In the genomic region with DNA sequence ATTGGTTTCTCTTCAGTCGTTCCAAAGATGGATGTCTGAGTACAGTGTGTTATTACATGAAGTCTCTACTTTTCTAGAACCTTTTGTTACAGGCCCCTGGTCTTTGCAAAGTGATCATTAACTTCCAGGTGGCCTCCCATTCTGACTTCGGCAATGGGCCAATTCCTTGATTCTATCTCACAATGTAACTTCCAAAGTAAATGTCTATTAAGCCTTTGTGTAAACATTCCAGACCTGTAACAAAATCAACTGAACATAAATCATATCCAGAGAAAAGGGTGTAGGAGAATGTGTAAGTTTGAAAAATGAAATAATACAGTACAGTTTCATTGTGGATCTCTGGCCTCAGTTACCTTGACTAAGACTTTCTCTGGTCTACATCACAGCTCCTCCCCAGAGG, we compare ENCODE assay signal across 15 cellular contexts.
DNase-seq lines count a peak whose midpoint lies in the region; ATAC-seq, FAIRE-seq and TF ChIP-seq lines count a peak whose summit lies in the region.
"Had no signal": no experiment of that assay in that cellular context is flagged by ENCODE, and none has a peak within 500 bp of the region (broad histone marks: within the 10 kb centered on the region; RNA-seq: fewer than 3 reads in every experiment).

No MANE protein-coding gene starts in this region.

- H3K4me1 Mint-ChIP-seq in T-helper 2 cell treated with Interferon-gamma antibody and Interleukin-4, amounts not matched to agents 5 μg/mL and 100 μg/mL, for 36 hours (ENCODE audit: low read depth): no peaks in the 10 kb centered on the region
- H3K4me1 Mint-ChIP-seq: memory B cell; stimulated activated naive CD8-positive, alpha-beta T cell treated with anti-CD3 and anti-CD28 coated beads, Interleukin-15, amount 100 ng/mL, for 72 hours had no signal

- TF ChIP-seq POLR2A in HepG2 (IDR thresholded peaks at IDR 0.05; ENCODE audit: insufficient read depth in 1 of 2, low read depth in 2 of 2, low read length in 2 of 2): no peak
- TF ChIP-seq POLR2A in right lobe of liver (IDR thresholded peaks at IDR 0.05): no peak

- no peaks in the 10 kb centered on the region for H3K9me3 ChIP-seq in HepG2 (ENCODE audit: low read length)
- no peaks in the 10 kb centered on the region for H3K9me3 ChIP-seq in right lobe of liver
- H3K9me3 ChIP-seq: MG63 had no signal

- H3K9ac ChIP-seq in HepG2 (ENCODE audit: insufficient read depth, low read depth, low read length): no peak overlapping the region
- H3K9ac ChIP-seq: parathyroid adenoma had no signal

- TF ChIP-seq CTCF in HepG2 (CRISPR knock-in tag; IDR thresholded peaks at IDR 0.05) (no peak), right lobe of liver (IDR thresholded peaks at IDR 0.05) (no peak)

- H3K4me2 ChIP-seq in HepG2 (ENCODE audit: low read depth, low read length): no peak overlapping the region

- intact Hi-C loops in HepG2 (cut with micrococcal nuclease; ENCODE audit: unreplicated experiment) (loop anchor here (5.0 kb wide), 1 partner anchor 79 kb away; no protein-coding TSS in a partner anchor), right lobe of liver (cut with DNase I) (no loop called here)

- no peak for FAIRE-seq in HepG2 (lab: Jason Lieb, UNC)

- in situ Hi-C loops in HepG2 (cut with HindIII; ENCODE audit: extremely low pct_ligation_motif_present, low pct_unique_long_range_greater_than_20kb): no loop called here

- H3K27ac Mint-ChIP-seq in T-helper 2 cell treated with Interferon-gamma antibody and Interleukin-4, amounts not matched to agents 5 μg/mL and 100 μg/mL, for 36 hours: no peak overlapping the region
- H3K27ac Mint-ChIP-seq: activated CD8-positive, alpha-beta T cell treated with anti-CD3 and anti-CD28 coated beads for 36 hours; memory B cell; stimulated activated naive CD8-positive, alpha-beta T cell treated with anti-CD3 and anti-CD28 coated beads, Interleukin-15, amount 100 ng/mL, for 72 hours had no signal

- H3K4me3 ChIP-seq in HepG2 (replicated peaks in 1 of 3; ENCODE audit: insufficient read depth in 1 of 3, low read depth in 2 of 3, low read length in 3 of 3): no peak overlapping the region
- no peak overlapping the region for H3K4me3 ChIP-seq in right lobe of liver
- H3K4me3 ChIP-seq: dorsolateral prefrontal cortex, MG63, SK-N-MC had no signal

- CTCF ChIA-PET in HepG2 (lab: Yijun Ruan, JAX; ENCODE audit: low intra/inter-chr PET ratio, low total read pairs): no interaction called here

- H3K27me3 ChIP-seq in HepG2 (ENCODE audit: control insufficient read depth in 1 of 2, insufficient read depth in 2 of 2, low read length in 2 of 2) (no peaks in the 10 kb centered on the region), right lobe of liver (no peaks in the 10 kb centered on the region)
- H3K27me3 ChIP-seq: dorsolateral prefrontal cortex, MG63 had no signal

- no peaks in the 10 kb centered on the region for H4K20me1 ChIP-seq in HepG2 (ENCODE audit: insufficient read depth, low read length)

- no peak for TF ChIP-seq RAD21 in HepG2 (CRISPR knock-in tag; IDR thresholded peaks at IDR 0.05)

- 26% methylated on average over 2 of the region's 2 CpGs for WGBS in HepG2 (ENCODE audit: low lambda C conversion rate)
- 53% methylated on average over 2 of the region's 2 CpGs for WGBS in right lobe of liver (ENCODE audit: insufficient coverage, low coverage, low lambda C conversion rate, missing lambda C conversion rate)

- H2AFZ ChIP-seq in HepG2 (ENCODE audit: low read length): no peak overlapping the region
- H2AFZ ChIP-seq: parathyroid adenoma had no signal

- POLR2A ChIA-PET in HepG2 (lab: Yijun Ruan, JAX): no interaction called here

- H3K79me2 ChIP-seq in HepG2 (ENCODE audit: insufficient read depth, low read length): no peaks in the 10 kb centered on the region
- H3K79me2 ChIP-seq: parathyroid adenoma had no signal

- H3K9me3 Mint-ChIP-seq in T-helper 2 cell treated with Interferon-gamma antibody and Interleukin-4, amounts not matched to agents 5 μg/mL and 100 μg/mL, for 36 hours: no peaks in the 10 kb centered on the region
- H3K9me3 Mint-ChIP-seq: activated CD8-positive, alpha-beta T cell treated with anti-CD3 and anti-CD28 coated beads for 36 hours had no signal

- TF ChIP-seq EP300 in HepG2 (IDR thresholded peaks at IDR 0.05; ENCODE audit: low read depth in 2 of 2, low read length in 2 of 2): no peak
- TF ChIP-seq EP300 in HepG2 (CRISPR knock-in tag; IDR thresholded peaks at IDR 0.05; ENCODE audit: borderline replicate concordance): no peak

- ATAC-seq in HepG2 (no peak), right lobe of liver (no peak), GM18517 (IDR thresholded peaks at IDR 0.05; ENCODE audit: unreplicated experiment) (no peak), HG03175 (IDR thresholded peaks at IDR 0.05; ENCODE audit: unreplicated experiment) (no peak)
- ATAC-seq: activated CD8-positive, alpha-beta T cell treated with anti-CD3 and anti-CD28 coated beads for 36 hours had no signal

- DNase-seq in HepG2 (ENCODE audit: low spot score) (peak; percentile 59), right lobe of liver (no peak), SHP77 treated with DMSO at 0.1 percent for 48 hours (lab: John Stamatoyannopoulos, UW) (peak; percentile 22), glomerular visceral epithelial cell (ENCODE audit: extremely low spot score) (peak; percentile 84), DMS153 (lab: John Stamatoyannopoulos, UW) (no peak)
- no peak for DNase-seq in T-helper 2 cell treated with Interferon-gamma antibody and Interleukin-4, amounts not matched to agents 5 μg/mL and 100 μg/mL, for 36 hours (ENCODE audit: low spot score)
- DNase-seq: activated CD8-positive, alpha-beta T cell treated with anti-CD3 and anti-CD28 coated beads for 36 hours; dorsolateral prefrontal cortex; MG63; stimulated activated naive CD8-positive, alpha-beta T cell treated with anti-CD3 and anti-CD28 coated beads, Interleukin-15, amount 100 ng/mL, for 72 hours had no signal

- BruUV-seq in HepG2 (replicated peaks; lab: Mats Ljungman, UMichigan): no TSS peak

- no peaks in the 10 kb centered on the region for H3K36me3 Mint-ChIP-seq in T-helper 2 cell treated with Interferon-gamma antibody and Interleukin-4, amounts not matched to agents 5 μg/mL and 100 μg/mL, for 36 hours (ENCODE audit: low read depth)
- H3K36me3 Mint-ChIP-seq: memory B cell had no signal

- H3K27me3 Mint-ChIP-seq in T-helper 2 cell treated with Interferon-gamma antibody and Interleukin-4, amounts not matched to agents 5 μg/mL and 100 μg/mL, for 36 hours (ENCODE audit: low read depth): no peaks in the 10 kb centered on the region
- H3K27me3 Mint-ChIP-seq: activated CD8-positive, alpha-beta T cell treated with anti-CD3 and anti-CD28 coated beads for 36 hours; memory B cell; stimulated activated naive CD8-positive, alpha-beta T cell treated with anti-CD3 and anti-CD28 coated beads, Interleukin-15, amount 100 ng/mL, for 72 hours had no signal

- no peak overlapping the region for H3K4me3 Mint-ChIP-seq in T-helper 2 cell treated with Interferon-gamma antibody and Interleukin-4, amounts not matched to agents 5 μg/mL and 100 μg/mL, for 36 hours
- H3K4me3 Mint-ChIP-seq: activated CD8-positive, alpha-beta T cell treated with anti-CD3 and anti-CD28 coated beads for 36 hours; memory B cell; stimulated activated naive CD8-positive, alpha-beta T cell treated with anti-CD3 and anti-CD28 coated beads, Interleukin-15, amount 100 ng/mL, for 72 hours had no signal

- H3K27ac ChIP-seq in HepG2 (ENCODE audit: extremely low read length, insufficient read depth, low read length) (no peak overlapping the region), right lobe of liver (no peak overlapping the region)
- H3K27ac ChIP-seq: dorsolateral prefrontal cortex, parathyroid adenoma, SK-N-MC had no signal

- H3K4me1 ChIP-seq in HepG2 (ENCODE audit: insufficient read depth, low read length): peaks cover 23% of the 10 kb centered on the region
- H3K4me1 ChIP-seq in right lobe of liver: peaks cover 0 to 13% (median 3%) of the 10 kb centered on the region in 4 donors
- H3K4me1 ChIP-seq: parathyroid adenoma had no signal

- no peaks in the 10 kb centered on the region for H3K36me3 ChIP-seq in HepG2 (replicated peaks in 1 of 2; ENCODE audit: control insufficient read depth in 1 of 2, insufficient read depth in 2 of 2, low read length in 2 of 2)
- H3K36me3 ChIP-seq in right lobe of liver: no peaks in the 10 kb centered on the region
- H3K36me3 ChIP-seq: MG63 had no signal

TF ChIP-seq in HepG2, 621 proteins besides CTCF, POLR2A, EP300 and RAD21 (continues in another document):
- TF ChIP-seq, protein P1, sequence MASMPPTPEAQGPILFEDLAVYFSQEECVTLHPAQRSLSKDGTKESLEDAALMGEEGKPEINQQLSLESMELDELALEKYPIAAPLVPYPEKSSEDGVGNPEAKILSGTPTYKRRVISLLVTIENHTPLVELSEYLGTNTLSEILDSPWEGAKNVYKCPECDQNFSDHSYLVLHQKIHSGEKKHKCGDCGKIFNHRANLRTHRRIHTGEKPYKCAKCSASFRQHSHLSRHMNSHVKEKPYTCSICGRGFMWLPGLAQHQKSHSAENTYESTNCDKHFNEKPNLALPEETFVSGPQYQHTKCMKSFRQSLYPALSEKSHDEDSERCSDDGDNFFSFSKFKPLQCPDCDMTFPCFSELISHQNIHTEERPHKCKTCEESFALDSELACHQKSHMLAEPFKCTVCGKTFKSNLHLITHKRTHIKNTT (CRISPR knock-in tag; IDR thresholded peaks at IDR 0.05): no peak
- TF ChIP-seq SOX13 (IDR thresholded peaks at IDR 0.05) (no peak), SOX13 (CRISPR knock-in tag; conservative IDR thresholded peaks at IDR 0.05 in 1 of 2, IDR thresholded peaks at IDR 0.05 in 1 of 2) (peak in 1 of 2 experiments; percentile 42; a peak in 1 of 4 replicates), ZNF549 (CRISPR knock-in tag; IDR thresholded peaks at IDR 0.05) (no peak), ZNF781 (CRISPR knock-in tag; IDR thresholded peaks at IDR 0.05; ENCODE audit: borderline replicate concordance, not compliant biosample characterization) (no peak)

Comparison
In these comparisons a context has a peak if more than half of its experiments do, and no peak if none do; other contexts are left out.
1. DNase-seq: peak in HepG2 (single experiment), SHP77 treated with DMSO at 0.1 percent for 48 hours (single experiment) and glomerular visceral epithelial cell (single experiment); none in right lobe of liver (0 of 3), T-helper 2 cell treated with Interferon-gamma antibody and Interleukin-4, amounts not matched to agents 5 μg/mL and 100 μg/mL, for 36 hours (single experiment) and DMS153 (single experiment).